13 cellular contexts compared by ENCODE assay signal in genomic region chr1:226719596-226720386, GRCh38. TPM values are rescaled to one million over a fixed set of nuclear protein-coding genes. Genes with fewer than 3 reads are reported as not detected.
A peak's percentile ranks its signal among the peaks of the same experiment; 100 is the strongest.
DNase-seq lines count a peak whose midpoint lies in the region; ATAC-seq and TF ChIP-seq lines count a peak whose summit lies in the region.
"Had no signal": no experiment of that assay in that cellular context is flagged by ENCODE, and none has a peak within 500 bp of the region (broad histone marks: within the 10 kb centered on the region; RNA-seq: fewer than 3 reads in every experiment).

No MANE protein-coding gene starts in this region.

- TF ChIP-seq CTCF in CD14-positive monocyte (IDR thresholded peaks at IDR 0.05) (no peak), HEK293 (tag by site-specific recombination; IDR thresholded peaks at IDR 0.05) (no peak)

- no peaks in the 10 kb centered on the region for H3K9me3 ChIP-seq in HEK293 (ENCODE audit: control insufficient read depth, insufficient read depth, low read depth, low read length)

- H3K36me3 ChIP-seq in HEK293 (ENCODE audit: control insufficient read depth in 2 of 2, insufficient read depth in 1 of 2, low read length in 2 of 2), result no peaks in the 10 kb centered on the region

- H3K27ac Mint-ChIP-seq in CD14-positive monocyte, result peak overlapping the region; percentile 40 to 78 (median 51)
- H3K27ac Mint-ChIP-seq in activated naive CD8-positive, alpha-beta T cell treated with anti-CD3 and anti-CD28 coated beads, Interleukin-2, amount 50 U/mL, for 24 hours, result peak overlapping the region; percentile 61
- peak overlapping the region; percentile 86 to 98 (median 94) for H3K27ac Mint-ChIP-seq in naive thymus-derived CD8-positive, alpha-beta T cell
- H3K27ac Mint-ChIP-seq: WTC11 had no signal

- H3K4me1 ChIP-seq in HEK293 (ENCODE audit: control insufficient read depth, insufficient read depth, low read length), result peaks cover 34% of the 10 kb centered on the region

- peaks cover 65% of the 10 kb centered on the region for H3K4me1 Mint-ChIP-seq in CD14-positive monocyte
- H3K4me1 Mint-ChIP-seq in activated naive CD8-positive, alpha-beta T cell treated with anti-CD3 and anti-CD28 coated beads, Interleukin-2, amount 50 U/mL, for 24 hours, result peaks cover 90% of the 10 kb centered on the region
- H3K4me1 Mint-ChIP-seq in naive thymus-derived CD8-positive, alpha-beta T cell, result peaks cover 50 to 97% (median 94%) of the 10 kb centered on the region in 4 donors

- POLR2A ChIA-PET in HEK293 (lab: Yijun Ruan, JAX), result interaction anchor here (0.5 to 1.9 kb wide), 2 partner anchors 20 to 39 kb away, joined by 4 to 5 read pairs; partner anchors contain the start of gene ITPKB
- POLR2A ChIA-PET in naive thymus-derived CD8-positive, alpha-beta T cell (lab: Charles Lee), result interaction anchor here (0.6 to 1.9 kb wide), 3 partner anchors 42 to 78 kb away, joined by 3 to 5 read pairs (median 5); no protein-coding TSS in a partner anchor

- intact Hi-C loops in CD14-positive monocyte (cut with micrococcal nuclease) (loop anchor here in 1 of 2 donors (5.0 kb wide), 1 partner anchor 42 kb away; no protein-coding TSS in a partner anchor), posterior vena cava (cut with DNase I) (loop anchor here in 1 of 2 donors (5.0 kb wide), 1 partner anchor 1623 kb away; no protein-coding TSS in a partner anchor)

- DNase-seq in CD14-positive monocyte (ENCODE audit: low spot score) (no peak), posterior vena cava (ENCODE audit: low spot score) (no peak), NCI-H1694 treated with DMSO at 0.1 percent for 48 hours (lab: John Stamatoyannopoulos, UW) (no peak)
- no peak for DNase-seq in activated naive CD8-positive, alpha-beta T cell treated with anti-CD3 and anti-CD28 coated beads, Interleukin-2, amount 50 U/mL, for 24 hours
- DNase-seq in naive thymus-derived CD8-positive, alpha-beta T cell, result no peak
- no peak for DNase-seq in stimulated activated CD4-positive, alpha-beta T cell treated with anti-CD3 and anti-CD28 coated beads, Interleukin-1b, Interleukin-23, amount 100 ng/mL, for 48 hours
- DNase-seq: activated gamma-delta T cell; COR-L47; NCI-H1092 treated with DMSO at 0.1 percent for 48 hours; SHP77; stimulated activated naive CD4-positive, alpha-beta T cell had no signal

- H3K27ac ChIP-seq in HEK293 (ENCODE audit: extremely low read depth, low read depth, low read length), result no peak overlapping the region

- H3K4me3 Mint-ChIP-seq in CD14-positive monocyte, result no peak overlapping the region
- H3K4me3 Mint-ChIP-seq in activated naive CD8-positive, alpha-beta T cell treated with anti-CD3 and anti-CD28 coated beads, Interleukin-2, amount 50 U/mL, for 24 hours, result no peak overlapping the region
- peak overlapping the region; percentile 43 to 90 (median 75) for H3K4me3 Mint-ChIP-seq in naive thymus-derived CD8-positive, alpha-beta T cell
- H3K4me3 Mint-ChIP-seq: WTC11 had no signal

- H3K36me3 Mint-ChIP-seq in CD14-positive monocyte, result peaks cover 29 to 40% of the 10 kb centered on the region in 2 donors
- peaks cover 20% of the 10 kb centered on the region for H3K36me3 Mint-ChIP-seq in activated naive CD8-positive, alpha-beta T cell treated with anti-CD3 and anti-CD28 coated beads, Interleukin-2, amount 50 U/mL, for 24 hours (ENCODE audit: low read depth)
- H3K36me3 Mint-ChIP-seq in naive thymus-derived CD8-positive, alpha-beta T cell, result peaks cover 0 to 74% (median 7%) of the 10 kb centered on the region in 3 donors

- H3K27me3 Mint-ChIP-seq in CD14-positive monocyte (ENCODE audit: low read depth in 3 of 3), result peaks cover 0 to 1% (median 0%) of the 10 kb centered on the region in 3 donors
- no peaks in the 10 kb centered on the region for H3K27me3 Mint-ChIP-seq in activated naive CD8-positive, alpha-beta T cell treated with anti-CD3 and anti-CD28 coated beads, Interleukin-2, amount 50 U/mL, for 24 hours
- H3K27me3 Mint-ChIP-seq in naive thymus-derived CD8-positive, alpha-beta T cell, result no peaks in the 10 kb centered on the region

- ATAC-seq in activated naive CD8-positive, alpha-beta T cell treated with anti-CD3 and anti-CD28 coated beads, Interleukin-2, amount 50 U/mL, for 24 hours, result no peak
- peak; percentile 4 to 17 for ATAC-seq in naive thymus-derived CD8-positive, alpha-beta T cell
- ATAC-seq: WTC11 had no signal

- H3K4me3 ChIP-seq in HEK293 (ENCODE audit: low read depth, low read length), result no peak overlapping the region

- H3K9me3 Mint-ChIP-seq in CD14-positive monocyte, result no peaks in the 10 kb centered on the region
- no peaks in the 10 kb centered on the region for H3K9me3 Mint-ChIP-seq in activated naive CD8-positive, alpha-beta T cell treated with anti-CD3 and anti-CD28 coated beads, Interleukin-2, amount 50 U/mL, for 24 hours
- H3K9me3 Mint-ChIP-seq in naive thymus-derived CD8-positive, alpha-beta T cell, result no peaks in the 10 kb centered on the region
- H3K9me3 Mint-ChIP-seq: WTC11 had no signal

- CTCF ChIA-PET in HEK293 (lab: Yijun Ruan, JAX), result interaction anchor here (1.1 kb wide), 1 partner anchor 85 kb away, joined by 3 read pairs; no protein-coding TSS in a partner anchor

TF ChIP-seq in HEK293, 187 proteins besides CTCF, POLR2A, EP300 and RAD21 (continues in another document):
- TF ChIP-seq REST (tag by site-specific recombination; IDR thresholded peaks at IDR 0.05) (no peak), ZNF112 (tag by site-specific recombination; IDR thresholded peaks at IDR 0.05) (no peak), SALL2 (tag by site-specific recombination; IDR thresholded peaks at IDR 0.05; ENCODE audit: borderline replicate concordance) (no peak), ZNF155 (tag by site-specific recombination; IDR thresholded peaks at IDR 0.05) (no peak), ZBTB17 (tag by site-specific recombination; IDR thresholded peaks at IDR 0.05) (peak; percentile 40; the same call in 1 of the 2 replicates), BCL11A (tag by site-specific recombination; IDR thresholded peaks at IDR 0.05; ENCODE audit: low read depth) (no peak), ZNF529 (tag by site-specific recombination; IDR thresholded peaks at IDR 0.05; ENCODE audit: insufficient replicate concordance) (no peak), GLIS1 (tag by site-specific recombination; IDR thresholded peaks at IDR 0.05) (peak; percentile 98), ZNF707 (tag by site-specific recombination; IDR thresholded peaks at IDR 0.05) (no peak), ZBTB7A (tag by site-specific recombination; IDR thresholded peaks at IDR 0.05; ENCODE audit: low read depth) (no peak), ZNF335 (tag by site-specific recombination; conservative IDR thresholded peaks at IDR 0.05) (peak; percentile 49; the same call in 1 of the 2 replicates), ZNF600 (tag by site-specific recombination; IDR thresholded peaks at IDR 0.05) (no peak), ZNF2 (tag by site-specific recombination; IDR thresholded peaks at IDR 0.05) (no peak)
- TF ChIP-seq, protein P1, sequence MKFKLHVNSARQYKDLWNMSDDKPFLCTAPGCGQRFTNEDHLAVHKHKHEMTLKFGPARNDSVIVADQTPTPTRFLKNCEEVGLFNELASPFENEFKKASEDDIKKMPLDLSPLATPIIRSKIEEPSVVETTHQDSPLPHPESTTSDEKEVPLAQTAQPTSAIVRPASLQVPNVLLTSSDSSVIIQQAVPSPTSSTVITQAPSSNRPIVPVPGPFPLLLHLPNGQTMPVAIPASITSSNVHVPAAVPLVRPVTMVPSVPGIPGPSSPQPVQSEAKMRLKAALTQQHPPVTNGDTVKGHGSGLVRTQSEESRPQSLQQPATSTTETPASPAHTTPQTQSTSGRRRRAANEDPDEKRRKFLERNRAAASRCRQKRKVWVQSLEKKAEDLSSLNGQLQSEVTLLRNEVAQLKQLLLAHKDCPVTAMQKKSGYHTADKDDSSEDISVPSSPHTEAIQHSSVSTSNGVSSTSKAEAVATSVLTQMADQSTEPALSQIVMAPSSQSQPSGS (tag by site-specific recombination; IDR thresholded peaks at IDR 0.05; ENCODE audit: low read depth), result no peak

RNA-seq across cellular contexts. Expression of gene ITPKB, which starts 19.3 kb away (rescaled TPM):
- 10 to 100 TPM in 1 of 2 donors, 1 to 10 TPM in 1; 7.3 to 10.2 TPM for polyA plus RNA-seq in CD14-positive monocyte
- 100 to 1,000 TPM; 177 to 185 TPM for total RNA-seq in naive thymus-derived CD8-positive, alpha-beta T cell
- 10 to 100 TPM; 72.3 to 74.3 (median 73.0) TPM for polyA plus RNA-seq in naive thymus-derived CD8-positive, alpha-beta T cell
- 10 to 100 TPM; 22.4 to 24.4 TPM for total RNA-seq in posterior vena cava

Comparison
In these comparisons a context has a peak if more than half of its experiments do, and no peak if none do; other contexts are left out.
1. H3K4me3 Mint-ChIP-seq: peak in naive thymus-derived CD8-positive, alpha-beta T cell (10 of 10); none in CD14-positive monocyte (0 of 2) and activated naive CD8-positive, alpha-beta T cell treated with anti-CD3 and anti-CD28 coated beads, Interleukin-2, amount 50 U/mL, for 24 hours (single experiment).
2. RNA of gene ITPKB, which starts 19.3 kb away (total RNA-seq): 177 to 185 TPM in naive thymus-derived CD8-positive, alpha-beta T cell; 22.4 to 24.4 TPM in posterior vena cava; every median in the first group is over 4 times any median in the second.
3. Peak in every context shown above with its lines, with median percentiles within 50 percentile points of each other: H3K27ac Mint-ChIP-seq.